1 cellular context compared by ENCODE assay signal in the genomic region with DNA sequence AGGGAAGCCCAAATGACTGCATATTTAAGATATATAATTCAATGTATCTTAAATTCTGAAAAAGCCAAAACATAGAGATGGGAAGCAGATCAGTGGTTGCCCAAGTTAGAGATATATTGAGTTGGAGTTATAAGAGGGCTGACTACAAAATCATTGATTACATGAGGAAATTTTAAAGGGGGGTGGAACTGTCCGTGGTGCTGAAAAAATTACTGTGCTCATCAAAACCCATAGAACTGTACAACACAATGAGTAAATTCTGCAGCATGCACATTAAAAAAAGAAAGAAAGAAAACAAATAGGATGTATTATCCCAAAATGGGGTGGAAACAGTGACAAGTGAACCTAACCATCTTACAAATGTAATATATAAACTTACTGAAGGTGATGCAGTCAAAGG.
TF ChIP-seq lines count a peak whose summit lies in the region.

No MANE protein-coding gene starts in this region.

TF ChIP-seq in HepG2, 621 proteins besides CTCF, POLR2A, EP300 and RAD21:
- TF ChIP-seq REST (IDR thresholded peaks at IDR 0.05; ENCODE audit: borderline replicate concordance in 1 of 2, low read depth in 1 of 2, low read length in 2 of 2), result peak; percentile 37 to 95
- peak; percentile 90 for TF ChIP-seq MIER2 (CRISPR knock-in tag; IDR thresholded peaks at IDR 0.05)
- TF ChIP-seq, protein P1, sequence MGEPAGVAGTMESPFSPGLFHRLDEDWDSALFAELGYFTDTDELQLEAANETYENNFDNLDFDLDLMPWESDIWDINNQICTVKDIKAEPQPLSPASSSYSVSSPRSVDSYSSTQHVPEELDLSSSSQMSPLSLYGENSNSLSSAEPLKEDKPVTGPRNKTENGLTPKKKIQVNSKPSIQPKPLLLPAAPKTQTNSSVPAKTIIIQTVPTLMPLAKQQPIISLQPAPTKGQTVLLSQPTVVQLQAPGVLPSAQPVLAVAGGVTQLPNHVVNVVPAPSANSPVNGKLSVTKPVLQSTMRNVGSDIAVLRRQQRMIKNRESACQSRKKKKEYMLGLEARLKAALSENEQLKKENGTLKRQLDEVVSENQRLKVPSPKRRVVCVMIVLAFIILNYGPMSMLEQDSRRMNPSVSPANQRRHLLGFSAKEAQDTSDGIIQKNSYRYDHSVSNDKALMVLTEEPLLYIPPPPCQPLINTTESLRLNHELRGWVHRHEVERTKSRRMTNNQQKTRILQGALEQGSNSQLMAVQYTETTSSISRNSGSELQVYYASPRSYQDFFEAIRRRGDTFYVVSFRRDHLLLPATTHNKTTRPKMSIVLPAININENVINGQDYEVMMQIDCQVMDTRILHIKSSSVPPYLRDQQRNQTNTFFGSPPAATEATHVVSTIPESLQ (CRISPR knock-in tag; conservative IDR thresholded peaks at IDR 0.05), result no peak
- TF ChIP-seq EHMT2 (IDR thresholded peaks at IDR 0.05; ENCODE audit: borderline replicate concordance, low read depth, low read length), result peak; percentile 74; the same call in 1 of the 2 replicates
- no peak for TF ChIP-seq EED (CRISPR knock-in tag; IDR thresholded peaks at IDR 0.05)
